ENCODE assay signal across 1 cellular context in the genomic region with DNA sequence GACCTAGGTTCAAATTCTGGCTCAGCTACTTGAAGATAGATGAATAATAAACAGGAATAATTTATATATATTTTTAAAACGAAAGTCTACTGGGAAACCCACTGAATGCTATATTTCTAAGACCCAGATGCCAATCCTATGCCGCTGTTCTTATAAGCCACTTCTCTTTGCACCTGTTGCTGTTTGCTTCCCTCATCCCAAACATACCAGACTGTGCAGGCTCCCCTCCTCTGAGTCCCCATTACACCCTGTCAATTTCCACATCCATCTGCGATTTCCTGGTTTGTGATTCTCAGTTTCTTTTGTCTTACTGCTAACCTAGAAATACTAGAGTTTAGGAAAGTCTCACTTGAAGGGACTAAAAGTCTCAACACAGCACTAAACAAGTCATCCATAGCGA.
TF ChIP-seq lines count a peak whose summit lies in the region.

No MANE protein-coding gene starts in this region.

TF ChIP-seq in A549, 52 proteins besides CTCF, POLR2A, EP300 and RAD21 (continued from another document):
- TF ChIP-seq JUNB (IDR thresholded peaks at IDR 0.05) (no peak), EHMT2 (IDR thresholded peaks at IDR 0.05; ENCODE audit: low read depth) (no peak), MAX (IDR thresholded peaks at IDR 0.05) (no peak)
